23 cellular contexts compared by ENCODE assay signal in the genomic region with DNA sequence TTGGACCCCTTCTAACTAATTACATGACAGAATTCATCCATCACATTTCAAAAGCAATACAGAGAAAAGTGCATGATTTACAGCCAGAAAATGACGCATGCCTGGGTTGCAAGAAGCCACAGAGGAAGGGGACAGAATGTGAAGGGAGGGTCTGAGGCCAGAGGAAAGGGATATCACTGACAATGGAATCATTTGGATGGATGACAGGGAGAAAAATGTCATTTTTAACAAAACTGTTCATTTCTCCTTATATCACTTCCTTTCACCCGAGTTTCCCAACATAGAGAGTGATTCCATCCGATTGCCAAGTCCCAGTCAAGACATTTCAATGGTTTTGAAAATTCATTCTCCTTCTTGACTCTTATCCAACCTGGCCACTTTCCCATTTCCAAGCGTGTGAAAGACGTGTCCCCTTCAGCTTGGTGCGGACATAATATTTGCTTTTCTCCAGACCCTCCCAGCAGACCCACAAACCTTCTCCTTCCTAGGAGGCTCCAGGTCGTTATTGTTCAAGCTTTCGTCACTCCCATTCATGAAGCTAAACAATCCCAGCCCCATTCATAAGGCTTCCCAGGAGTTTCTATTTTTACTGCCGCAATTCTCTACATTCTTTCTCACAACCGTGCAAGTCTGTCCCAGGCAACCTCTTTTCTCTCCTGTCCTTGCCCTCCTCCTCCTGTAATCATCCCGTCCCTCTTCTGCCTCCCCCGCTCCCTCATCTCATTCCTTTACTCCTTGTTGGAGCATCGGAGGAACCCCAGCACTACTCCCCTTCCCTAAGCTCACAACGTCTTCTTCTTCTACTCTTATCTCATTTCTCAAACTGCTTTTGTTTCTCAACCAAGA.
DNase-seq lines count a peak whose midpoint lies in the region; TF ChIP-seq lines count a peak whose summit lies in the region.
"Had no signal": no experiment of that assay in that cellular context is flagged by ENCODE, and none has a peak within 500 bp of the region (broad histone marks: within the 10 kb centered on the region; RNA-seq: fewer than 3 reads in every experiment).

No MANE protein-coding gene starts in this region.

- H3K27me3 Mint-ChIP-seq in chondrocyte (ENCODE audit: low read depth) = no peaks in the 10 kb centered on the region
- H3K27me3 Mint-ChIP-seq: activated naive CD8-positive, alpha-beta T cell treated with anti-CD3 and anti-CD28 coated beads, Interleukin-2, amount 50 U/mL, for 24 hours; CD4-positive, alpha-beta memory T cell; progenitor cell of endocrine pancreas; stimulated activated naive CD8-positive, alpha-beta T cell treated with anti-CD3 and anti-CD28 coated beads, Interleukin-15, Interleukin-2, amounts not matched to agents 100 ng/mL and 50 ng/mL, for 24 hours; type B pancreatic cell had no signal

- DNase-seq in chondrocyte (ENCODE audit: low spot score) (no peak), cardiac muscle cell (ENCODE audit: low read depth in 1 of 2, low spot score in 1 of 2) (peak; percentile 31 to 86), mesenchymal stem cell (no peak), spleen (no peak), superior temporal gyrus (ENCODE audit: extremely low spot score) (no peak), GDM1 (lab: John Stamatoyannopoulos, UW) (no peak), SK-N-DZ (ENCODE audit: low spot score) (no peak)
- DNase-seq in stimulated activated CD4-positive, alpha-beta T cell treated with anti-CD3 and anti-CD28 coated beads, Interleukin-2, amount 100 ng/mL, for 24 hours = no peak
- DNase-seq: activated effector memory CD4-positive, alpha-beta T cell treated with anti-CD3 and anti-CD28 coated beads, Interleukin-2, amount 50 U/mL, for 16 hours; activated naive CD8-positive, alpha-beta T cell treated with anti-CD3 and anti-CD28 coated beads, Interleukin-2, amount 50 U/mL, for 24 hours; CD4-positive, alpha-beta memory T cell; central memory CD4-positive, alpha-beta T cell; erythroblast; H7; NCI-H1417 treated with DMSO at 0.1 percent for 48 hours; NCI-H524; stimulated activated CD4-positive, alpha-beta T cell treated with anti-CD3 and anti-CD28 coated beads, Interleukin-4, amount 100 ng/mL, for 4 hours had no signal

- H3K9me3 Mint-ChIP-seq in chondrocyte (ENCODE audit: low read depth) = peaks cover 2% of the 10 kb centered on the region
- H3K9me3 Mint-ChIP-seq: activated naive CD8-positive, alpha-beta T cell treated with anti-CD3 and anti-CD28 coated beads, Interleukin-2, amount 50 U/mL, for 24 hours; CD4-positive, alpha-beta memory T cell; T-helper 2 cell treated with Interferon-gamma antibody and Interleukin-4, amounts not matched to agents 5 μg/mL and 100 μg/mL, for 36 hours had no signal

- no peak for TF ChIP-seq CTCF in chondrocyte (IDR thresholded peaks at IDR 0.05)
- TF ChIP-seq CTCF in cardiac muscle cell (IDR thresholded peaks at IDR 0.05; ENCODE audit: low read depth, low read length) = no peak
- TF ChIP-seq CTCF in spleen (IDR thresholded peaks at IDR 0.05 in 8 of 11, conservative IDR thresholded peaks at IDR 0.05 in 3 of 11) = no peak

- H3K18ac ChIP-seq in mesenchymal stem cell (ENCODE audit: low read depth in 1 of 2, low read length in 2 of 2) = peak overlapping the region in 1 of 2 experiments; percentile 24

- H3K36me3 ChIP-seq in cardiac muscle cell (no peaks in the 10 kb centered on the region), mesenchymal stem cell (ENCODE audit: control insufficient read depth in 1 of 2, insufficient read depth in 2 of 2, low read depth in 1 of 2, low read length in 2 of 2) (no peaks in the 10 kb centered on the region), spleen (no peaks in the 10 kb centered on the region)

- H3K36me3 Mint-ChIP-seq in chondrocyte (ENCODE audit: low read depth) = no peaks in the 10 kb centered on the region
- H3K36me3 Mint-ChIP-seq: CD4-positive, alpha-beta memory T cell; type B pancreatic cell had no signal

- H2BK15ac ChIP-seq in mesenchymal stem cell (ENCODE audit: low read depth, poor library complexity, severe bottlenecking) = no peak overlapping the region

- H3K79me1 ChIP-seq in mesenchymal stem cell (replicated peaks; ENCODE audit: low read length, poor library complexity, severe bottlenecking) = no peaks in the 10 kb centered on the region

- H3K9ac ChIP-seq in mesenchymal stem cell (ENCODE audit: low read length) = no peak overlapping the region

- peak overlapping the region; percentile 95 for H3K27ac Mint-ChIP-seq in chondrocyte (ENCODE audit: unreplicated experiment)
- H3K27ac Mint-ChIP-seq: activated naive CD8-positive, alpha-beta T cell treated with anti-CD3 and anti-CD28 coated beads, Interleukin-2, amount 50 U/mL, for 24 hours; progenitor cell of endocrine pancreas; stimulated activated naive CD8-positive, alpha-beta T cell treated with anti-CD3 and anti-CD28 coated beads, Interleukin-15, Interleukin-2, amounts not matched to agents 100 ng/mL and 50 ng/mL, for 24 hours; T-helper 2 cell treated with Interferon-gamma antibody and Interleukin-4, amounts not matched to agents 5 μg/mL and 100 μg/mL, for 36 hours; type B pancreatic cell had no signal

- no peak overlapping the region for H3K4ac ChIP-seq in mesenchymal stem cell (ENCODE audit: low read depth in 1 of 2, low read length in 2 of 2)

- no peak overlapping the region for H4K8ac ChIP-seq in mesenchymal stem cell (ENCODE audit: low read length)

- H3K4me3 ChIP-seq in cardiac muscle cell = no peak overlapping the region
- peak overlapping the region in 1 of 2 experiments; percentile 61 for H3K4me3 ChIP-seq in mesenchymal stem cell (ENCODE audit: insufficient read depth in 1 of 2, low read depth in 1 of 2, low read length in 2 of 2)
- H3K4me3 ChIP-seq in spleen = no peak overlapping the region

- peak overlapping the region; percentile 38 to 88 for H2BK12ac ChIP-seq in mesenchymal stem cell (ENCODE audit: low read length in 2 of 2)

- H3K23ac ChIP-seq in mesenchymal stem cell (ENCODE audit: low read length in 2 of 2) = no peak overlapping the region

- H3K4me1 Mint-ChIP-seq in chondrocyte (ENCODE audit: low read depth) = peaks cover 35% of the 10 kb centered on the region

- no peak overlapping the region for H3K27ac ChIP-seq in cardiac muscle cell
- H3K27ac ChIP-seq in mesenchymal stem cell (ENCODE audit: low read length, poor library complexity, severe bottlenecking) = no peak overlapping the region
- peak overlapping the region in 5 of 8 donors; percentile 4 to 75 (median 44) for H3K27ac ChIP-seq in spleen
- H3K27ac ChIP-seq: HL-60 had no signal

- H2BK5ac ChIP-seq in mesenchymal stem cell (ENCODE audit: low read depth, low read length, poor library complexity, severe bottlenecking) = no peak overlapping the region

- WGBS in mesenchymal stem cell = 80% methylated on average over 13 of the region's 14 CpGs
- 65 to 78% (median 68%) methylated on average over 14 of the region's 14 CpGs for WGBS in spleen, 5 donors

- H3K4me3 Mint-ChIP-seq in chondrocyte (ENCODE audit: unreplicated experiment) = peak overlapping the region; percentile 59
- H3K4me3 Mint-ChIP-seq: activated naive CD8-positive, alpha-beta T cell treated with anti-CD3 and anti-CD28 coated beads, Interleukin-2, amount 50 U/mL, for 24 hours; CD4-positive, alpha-beta memory T cell; neural crest cell; stimulated activated naive CD8-positive, alpha-beta T cell treated with anti-CD3 and anti-CD28 coated beads, Interleukin-15, Interleukin-2, amounts not matched to agents 100 ng/mL and 50 ng/mL, for 24 hours; T-helper 2 cell treated with Interferon-gamma antibody and Interleukin-4, amounts not matched to agents 5 μg/mL and 100 μg/mL, for 36 hours; type B pancreatic cell had no signal

- no peaks in the 10 kb centered on the region for H3K9me3 ChIP-seq in cardiac muscle cell (ENCODE audit: low read depth)
- no peaks in the 10 kb centered on the region for H3K9me3 ChIP-seq in mesenchymal stem cell (ENCODE audit: control insufficient read depth, low read length)
- H3K9me3 ChIP-seq in spleen = no peaks in the 10 kb centered on the region

- no peaks in the 10 kb centered on the region for H3K27me3 ChIP-seq in cardiac muscle cell
- no peaks in the 10 kb centered on the region for H3K27me3 ChIP-seq in mesenchymal stem cell (ENCODE audit: control insufficient read depth in 1 of 2, insufficient read depth in 1 of 2, low read length in 2 of 2)
- H3K27me3 ChIP-seq in spleen (replicated peaks in 1 of 7) = no peaks in the 10 kb centered on the region

- intact Hi-C loops in spleen (cut with DNase I; ENCODE audit: low total_unique reads) = no loop called here

- H3K14ac ChIP-seq in mesenchymal stem cell (ENCODE audit: low read length in 2 of 2) = no peak overlapping the region

- H2AK5ac ChIP-seq in mesenchymal stem cell (ENCODE audit: low read length, severe bottlenecking) = no peak overlapping the region

- no peak overlapping the region for H4K91ac ChIP-seq in mesenchymal stem cell (ENCODE audit: low read length)

- no peak overlapping the region for H3K4me2 ChIP-seq in mesenchymal stem cell (ENCODE audit: low read length, poor library complexity, severe bottlenecking)

- no peak for TF ChIP-seq POLR2A in spleen (IDR thresholded peaks at IDR 0.05)

- no peak overlapping the region for H2BK120ac ChIP-seq in mesenchymal stem cell (ENCODE audit: low read depth, low read length)

- H3K4me1 ChIP-seq in cardiac muscle cell (ENCODE audit: low read depth) = peaks cover 23% of the 10 kb centered on the region
- peaks cover 3% of the 10 kb centered on the region for H3K4me1 ChIP-seq in mesenchymal stem cell (ENCODE audit: control insufficient read depth, insufficient read depth, low read depth, low read length)
- peaks cover 1 to 30% (median 20%) of the 10 kb centered on the region in 6 donors for H3K4me1 ChIP-seq in spleen

- H2AFZ ChIP-seq in mesenchymal stem cell (ENCODE audit: low read depth, low read length) = no peak overlapping the region

Comparison
In these comparisons a context has a peak if more than half of its experiments do, and no peak if none do; other contexts are left out.
1. DNase-seq: peak in cardiac muscle cell (2 of 2); none in chondrocyte (single experiment), mesenchymal stem cell (single experiment), spleen (single experiment), superior temporal gyrus (single experiment), GDM1 (single experiment), stimulated activated CD4-positive, alpha-beta T cell treated with anti-CD3 and anti-CD28 coated beads, Interleukin-2, amount 100 ng/mL, for 24 hours (0 of 2) and SK-N-DZ (single experiment).
2. H3K27ac ChIP-seq: peak in spleen (5 of 8); none in cardiac muscle cell (single experiment) and mesenchymal stem cell (single experiment).